ENCODE assay signal across 8 cellular contexts in genomic region chr1:15919316-15919715, GRCh38. TPM values are rescaled to one million over a fixed set of nuclear protein-coding genes. Genes with fewer than 3 reads are reported as not detected.
DNase-seq lines count a peak whose midpoint lies in the region; ATAC-seq lines count a peak whose summit lies in the region.

No MANE protein-coding gene starts in this region.

- peaks cover 33 to 47% (median 40%) of the 10 kb centered on the region in 3 donors for H3K4me1 Mint-ChIP-seq in CD8-positive, alpha-beta memory T cell

- peak; percentile 66 for ATAC-seq in HG02571 (IDR thresholded peaks at IDR 0.05; ENCODE audit: unreplicated experiment)
- ATAC-seq in esophagus mucosa, result peak; percentile 41

- H3K36me3 Mint-ChIP-seq in CD8-positive, alpha-beta memory T cell, result peaks cover 0 to 68% (median 16%) of the 10 kb centered on the region in 3 donors

- peaks cover 32% of the 10 kb centered on the region for H3K36me3 ChIP-seq in CD8-positive, alpha-beta memory T cell (ENCODE audit: insufficient read depth, low read length)

- H3K4me3 ChIP-seq in CD8-positive, alpha-beta memory T cell (ENCODE audit: low read length), result no peak overlapping the region

- H3K4me1 ChIP-seq in CD8-positive, alpha-beta memory T cell (ENCODE audit: insufficient read depth, low read length), result peaks cover 24% of the 10 kb centered on the region

- H3K27me3 ChIP-seq in CD8-positive, alpha-beta memory T cell (ENCODE audit: insufficient read depth, low read length, poor library complexity, severe bottlenecking), result no peaks in the 10 kb centered on the region

- H3K4me3 Mint-ChIP-seq in CD8-positive, alpha-beta memory T cell, result peak overlapping the region; percentile 4 to 42 (median 21)

- H3K27ac ChIP-seq in CD8-positive, alpha-beta memory T cell (ENCODE audit: low read depth, low read length), result no peak overlapping the region

- H3K9me3 Mint-ChIP-seq in CD8-positive, alpha-beta memory T cell, result no peaks in the 10 kb centered on the region

- no peaks in the 10 kb centered on the region for H3K27me3 Mint-ChIP-seq in CD8-positive, alpha-beta memory T cell

- POLR2A ChIA-PET in CD8-positive, alpha-beta memory T cell (lab: Charles Lee), result no interaction called here

- peak in 2 of 5 donors; percentile 31 to 76 for DNase-seq in CD8-positive, alpha-beta memory T cell
- peak; percentile 19 for DNase-seq in T1000 (lab: John Stamatoyannopoulos, UW)
- DNase-seq in stimulated activated CD8-positive, alpha-beta memory T cell treated with anti-CD3 and anti-CD28 coated beads, Interleukin-7, amount 100 ng/mL, for 48 hours (ENCODE audit: extremely low read depth in 1 of 2, low read depth in 1 of 2), result peak; percentile 40 to 79
- DNase-seq in NCI-H1105 (lab: John Stamatoyannopoulos, UW), result no peak
- no peak for DNase-seq in pons (ENCODE audit: low spot score)
- DNase-seq in GOT3 (lab: John Stamatoyannopoulos, UW), result no peak

- CTCF ChIA-PET in CD8-positive, alpha-beta memory T cell (lab: Charles Lee), result no interaction called here

- H3K27ac Mint-ChIP-seq in CD8-positive, alpha-beta memory T cell, result peak overlapping the region; percentile 34 to 90 (median 64)

- H3K9me3 ChIP-seq in CD8-positive, alpha-beta memory T cell (ENCODE audit: low read length), result no peaks in the 10 kb centered on the region

RNA-seq across cellular contexts. Expression of gene ZBTB17, which starts 56.6 kb away (rescaled TPM):
- 10 to 100 TPM; 49.9 to 51.5 TPM for total RNA-seq in CD8-positive, alpha-beta memory T cell
- 24.7 TPM for polyA plus RNA-seq in CD8-positive, alpha-beta memory T cell
- 26.5 TPM for total RNA-seq in esophagus mucosa

Comparison
In these comparisons a context has a peak if more than half of its experiments do, and no peak if none do; other contexts are left out.
1. DNase-seq: peak in T1000 (single experiment) and stimulated activated CD8-positive, alpha-beta memory T cell treated with anti-CD3 and anti-CD28 coated beads, Interleukin-7, amount 100 ng/mL, for 48 hours (2 of 2); none in NCI-H1105 (single experiment), pons (single experiment) and GOT3 (single experiment).